Comparison of ENCODE assay signal across 15 cellular contexts in genomic region chr3:171283248-171284222, GRCh38.
DNase-seq lines count a peak whose midpoint lies in the region; FAIRE-seq and TF ChIP-seq lines count a peak whose summit lies in the region.
"Had no signal": no experiment of that assay in that cellular context is flagged by ENCODE, and none has a peak within 500 bp of the region (broad histone marks: within the 10 kb centered on the region; RNA-seq: fewer than 3 reads in every experiment).

No MANE protein-coding gene starts in this region.

- H3K36me3 ChIP-seq in Peyer's patch (no peaks in the 10 kb centered on the region), fibroblast of lung (ENCODE audit: control insufficient read depth, insufficient read depth, low read length) (no peaks in the 10 kb centered on the region)
- H3K36me3 ChIP-seq: BE2C had no signal

- no peak for FAIRE-seq in frontal cortex (lab: Jason Lieb, UNC)

- H2AFZ ChIP-seq in fibroblast of lung (ENCODE audit: low read length): no peak overlapping the region

- no peaks in the 10 kb centered on the region for H3K9me3 ChIP-seq in Peyer's patch
- no peaks in the 10 kb centered on the region for H3K9me3 ChIP-seq in fibroblast of lung (ENCODE audit: control insufficient read depth, insufficient read depth, low read depth, low read length)
- H3K9me3 ChIP-seq: BE2C had no signal

- H3K27me3 ChIP-seq in Peyer's patch: no peaks in the 10 kb centered on the region
- no peaks in the 10 kb centered on the region for H3K27me3 ChIP-seq in fibroblast of lung (ENCODE audit: control insufficient read depth, insufficient read depth, low read length)
- H3K27me3 ChIP-seq: BE2C had no signal

- H3K79me2 ChIP-seq in fibroblast of lung (ENCODE audit: control insufficient read depth, insufficient read depth, low read length): no peaks in the 10 kb centered on the region

- intact Hi-C loops in posterior vena cava (cut with DNase I): no loop called here

- TF ChIP-seq POLR2A in Peyer's patch (IDR thresholded peaks at IDR 0.05): no peak

- no peak overlapping the region for H3K4me2 ChIP-seq in fibroblast of lung (ENCODE audit: extremely low read depth, insufficient read depth, low read length)

- H3K4me3 ChIP-seq in Peyer's patch (no peak overlapping the region), fibroblast of lung (replicated peaks in 1 of 4; ENCODE audit: control extremely low read depth in 1 of 4, insufficient read depth in 1 of 4, low read depth in 3 of 4, low read length in 4 of 4) (no peak overlapping the region)

- no peak overlapping the region for H3K9ac ChIP-seq in fibroblast of lung (ENCODE audit: insufficient read depth, low read length)

- H3K27ac ChIP-seq in Peyer's patch (peak overlapping the region; percentile 2 to 70 (median 14)), fibroblast of lung (ENCODE audit: insufficient read depth, low read length) (peak overlapping the region; percentile 0)
- H3K27ac ChIP-seq: HL-60 had no signal

- DNase-seq in G401 (ENCODE audit: low spot score): peak; percentile 25
- DNase-seq in Peyer's patch: no peak
- no peak for DNase-seq in fibroblast of lung (ENCODE audit: low read depth in 2 of 2)
- peak; percentile 67 for DNase-seq in posterior vena cava (ENCODE audit: low spot score)
- DNase-seq in frontal cortex (ENCODE audit: low spot score in 2 of 2): no peak
- DNase-seq in HuH-7.5 (ENCODE audit: low spot score): no peak
- no peak for DNase-seq in NCI-H146 (lab: John Stamatoyannopoulos, UW)
- DNase-seq in COLO668 (lab: John Stamatoyannopoulos, UW; ENCODE audit: unreplicated experiment): no peak
- DNase-seq: BE2C; cortex of kidney; naive thymus-derived CD4-positive, alpha-beta T cell; NCI-H1930; OCI-M1; stimulated activated CD4-positive, alpha-beta T cell treated with anti-CD3 and anti-CD28 coated beads, Interleukin-4, amount 100 ng/mL, for 4 hours had no signal

- in situ Hi-C loops in G401 (cut with HindIII; ENCODE audit: low sequenced_read_pairs): no loop called here

- TF ChIP-seq CTCF in Peyer's patch (IDR thresholded peaks at IDR 0.05) (no peak), fibroblast of lung (conservative IDR thresholded peaks at IDR 0.05 in 1 of 2, IDR thresholded peaks at IDR 0.05 in 1 of 2; ENCODE audit: low read depth in 1 of 2, low read length in 2 of 2) (no peak)

- no peaks in the 10 kb centered on the region for H4K20me1 ChIP-seq in fibroblast of lung (ENCODE audit: control insufficient read depth, extremely low read depth, insufficient read depth, low read length)

- H3K4me1 ChIP-seq in Peyer's patch (peaks cover 0 to 8% (median 0%) of the 10 kb centered on the region in 4 donors), fibroblast of lung (ENCODE audit: control insufficient read depth, extremely low read depth, insufficient read depth, low read length) (peaks cover 7% of the 10 kb centered on the region)

Comparison
In these comparisons a context has a peak if more than half of its experiments do, and no peak if none do; other contexts are left out.
1. DNase-seq: peak in G401 (single experiment) and posterior vena cava (single experiment); none in Peyer's patch (0 of 3), fibroblast of lung (0 of 2), frontal cortex (0 of 2), HuH-7.5 (single experiment), NCI-H146 (single experiment) and COLO668 (single experiment).